4 cellular contexts compared by ENCODE assay signal in genomic region chr7:151043449-151043848, GRCh38. TPM values are rescaled to one million over a fixed set of nuclear protein-coding genes. Genes with fewer than 3 reads are reported as not detected.
"Had no signal": no experiment of that assay in that cellular context is flagged by ENCODE, and none has a peak within 500 bp of the region (broad histone marks: within the 10 kb centered on the region; RNA-seq: fewer than 3 reads in every experiment).

No MANE protein-coding gene starts in this region.

RNA-seq across cellular contexts. Expression of gene ASIC3, which starts 4.9 kb away (rescaled TPM):
- total RNA-seq: HepG2, IMR-90 had no signal
- polyA plus RNA-seq: IgD-negative memory B cell had no signal

RNA-seq across cellular contexts. Expression of gene ATG9B, which starts 19.2 kb away (rescaled TPM):
- total RNA-seq: HepG2, HT1080 had no signal
